In the genomic region with DNA sequence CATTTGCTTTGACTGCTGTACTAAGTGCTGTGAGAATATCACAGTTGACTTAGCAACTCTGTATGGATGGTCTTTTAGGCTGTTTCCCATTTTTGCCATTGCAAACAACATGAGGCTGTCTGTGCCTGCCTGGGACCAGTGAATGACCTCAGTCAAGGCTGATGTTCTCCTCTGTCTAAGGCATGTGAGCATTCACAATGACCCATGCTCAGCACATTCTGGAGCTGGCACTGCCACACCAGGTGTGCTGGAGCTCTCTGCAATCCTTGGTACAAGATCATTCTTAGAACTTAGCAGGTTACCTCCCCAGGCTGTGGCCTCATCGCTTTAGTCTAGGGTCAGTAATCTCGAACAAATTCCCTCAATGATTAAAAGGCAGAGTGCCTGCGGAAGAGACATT, we compare ENCODE assay signal across 1 cellular context.
TF ChIP-seq lines count a peak whose summit lies in the region.

No MANE protein-coding gene starts in this region.

TF ChIP-seq in GM23338, 12 proteins besides CTCF, POLR2A, EP300 and RAD21 (continued from another document):
- TF ChIP-seq, protein P1, sequence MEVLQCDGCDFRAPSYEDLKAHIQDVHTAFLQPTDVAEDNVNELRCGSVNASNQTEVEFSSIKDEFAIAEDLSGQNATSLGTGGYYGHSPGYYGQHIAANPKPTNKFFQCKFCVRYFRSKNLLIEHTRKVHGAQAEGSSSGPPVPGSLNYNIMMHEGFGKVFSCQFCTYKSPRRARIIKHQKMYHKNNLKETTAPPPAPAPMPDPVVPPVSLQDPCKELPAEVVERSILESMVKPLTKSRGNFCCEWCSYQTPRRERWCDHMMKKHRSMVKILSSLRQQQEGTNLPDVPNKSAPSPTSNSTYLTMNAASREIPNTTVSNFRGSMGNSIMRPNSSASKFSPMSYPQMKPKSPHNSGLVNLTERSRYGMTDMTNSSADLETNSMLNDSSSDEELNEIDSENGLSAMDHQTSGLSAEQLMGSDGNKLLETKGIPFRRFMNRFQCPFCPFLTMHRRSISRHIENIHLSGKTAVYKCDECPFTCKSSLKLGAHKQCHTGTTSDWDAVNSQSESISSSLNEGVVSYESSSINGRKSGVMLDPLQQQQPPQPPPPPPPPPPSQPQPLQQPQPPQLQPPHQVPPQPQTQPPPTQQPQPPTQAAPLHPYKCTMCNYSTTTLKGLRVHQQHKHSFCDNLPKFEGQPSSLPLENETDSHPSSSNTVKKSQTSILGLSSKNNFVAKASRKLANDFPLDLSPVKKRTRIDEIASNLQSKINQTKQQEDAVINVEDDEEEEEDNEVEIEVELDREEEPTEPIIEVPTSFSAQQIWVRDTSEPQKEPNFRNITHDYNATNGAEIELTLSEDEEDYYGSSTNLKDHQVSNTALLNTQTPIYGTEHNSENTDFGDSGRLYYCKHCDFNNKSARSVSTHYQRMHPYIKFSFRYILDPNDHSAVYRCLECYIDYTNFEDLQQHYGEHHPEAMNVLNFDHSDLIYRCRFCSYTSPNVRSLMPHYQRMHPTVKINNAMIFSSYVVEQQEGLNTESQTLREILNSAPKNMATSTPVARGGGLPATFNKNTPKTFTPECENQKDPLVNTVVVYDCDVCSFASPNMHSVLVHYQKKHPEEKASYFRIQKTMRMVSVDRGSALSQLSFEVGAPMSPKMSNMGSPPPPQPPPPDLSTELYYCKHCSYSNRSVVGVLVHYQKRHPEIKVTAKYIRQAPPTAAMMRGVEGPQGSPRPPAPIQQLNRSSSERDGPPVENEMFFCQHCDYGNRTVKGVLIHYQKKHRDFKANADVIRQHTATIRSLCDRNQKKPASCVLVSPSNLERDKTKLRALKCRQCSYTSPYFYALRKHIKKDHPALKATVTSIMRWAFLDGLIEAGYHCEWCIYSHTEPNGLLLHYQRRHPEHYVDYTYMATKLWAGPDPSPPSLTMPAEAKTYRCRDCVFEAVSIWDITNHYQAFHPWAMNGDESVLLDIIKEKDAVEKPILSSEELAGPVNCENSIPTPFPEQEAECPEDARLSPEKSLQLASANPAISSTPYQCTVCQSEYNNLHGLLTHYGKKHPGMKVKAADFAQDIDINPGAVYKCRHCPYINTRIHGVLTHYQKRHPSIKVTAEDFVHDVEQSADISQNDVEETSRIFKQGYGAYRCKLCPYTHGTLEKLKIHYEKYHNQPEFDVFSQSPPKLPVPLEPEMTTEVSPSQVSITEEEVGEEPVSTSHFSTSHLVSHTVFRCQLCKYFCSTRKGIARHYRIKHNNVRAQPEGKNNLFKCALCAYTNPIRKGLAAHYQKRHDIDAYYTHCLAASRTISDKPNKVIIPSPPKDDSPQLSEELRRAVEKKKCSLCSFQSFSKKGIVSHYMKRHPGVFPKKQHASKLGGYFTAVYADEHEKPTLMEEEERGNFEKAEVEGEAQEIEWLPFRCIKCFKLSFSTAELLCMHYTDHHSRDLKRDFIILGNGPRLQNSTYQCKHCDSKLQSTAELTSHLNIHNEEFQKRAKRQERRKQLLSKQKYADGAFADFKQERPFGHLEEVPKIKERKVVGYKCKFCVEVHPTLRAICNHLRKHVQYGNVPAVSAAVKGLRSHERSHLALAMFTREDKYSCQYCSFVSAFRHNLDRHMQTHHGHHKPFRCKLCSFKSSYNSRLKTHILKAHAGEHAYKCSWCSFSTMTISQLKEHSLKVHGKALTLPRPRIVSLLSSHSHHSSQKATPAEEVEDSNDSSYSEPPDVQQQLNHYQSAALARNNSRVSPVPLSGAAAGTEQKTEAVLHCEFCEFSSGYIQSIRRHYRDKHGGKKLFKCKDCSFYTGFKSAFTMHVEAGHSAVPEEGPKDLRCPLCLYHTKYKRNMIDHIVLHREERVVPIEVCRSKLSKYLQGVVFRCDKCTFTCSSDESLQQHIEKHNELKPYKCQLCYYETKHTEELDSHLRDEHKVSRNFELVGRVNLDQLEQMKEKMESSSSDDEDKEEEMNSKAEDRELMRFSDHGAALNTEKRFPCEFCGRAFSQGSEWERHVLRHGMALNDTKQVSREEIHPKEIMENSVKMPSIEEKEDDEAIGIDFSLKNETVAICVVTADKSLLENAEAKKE (CRISPR knock-in tag; IDR thresholded peaks at IDR 0.05), result no peak
- TF ChIP-seq, protein P2, sequence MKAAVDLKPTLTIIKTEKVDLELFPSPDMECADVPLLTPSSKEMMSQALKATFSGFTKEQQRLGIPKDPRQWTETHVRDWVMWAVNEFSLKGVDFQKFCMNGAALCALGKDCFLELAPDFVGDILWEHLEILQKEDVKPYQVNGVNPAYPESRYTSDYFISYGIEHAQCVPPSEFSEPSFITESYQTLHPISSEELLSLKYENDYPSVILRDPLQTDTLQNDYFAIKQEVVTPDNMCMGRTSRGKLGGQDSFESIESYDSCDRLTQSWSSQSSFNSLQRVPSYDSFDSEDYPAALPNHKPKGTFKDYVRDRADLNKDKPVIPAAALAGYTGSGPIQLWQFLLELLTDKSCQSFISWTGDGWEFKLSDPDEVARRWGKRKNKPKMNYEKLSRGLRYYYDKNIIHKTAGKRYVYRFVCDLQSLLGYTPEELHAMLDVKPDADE (IDR thresholded peaks at IDR 0.05), result no peak
- TF ChIP-seq POLR2AphosphoS5 (IDR thresholded peaks at IDR 0.05; ENCODE audit: low read depth), result no peak
- TF ChIP-seq EZH2 (IDR thresholded peaks at IDR 0.05; ENCODE audit: low read depth, unreplicated experiment), result no peak
